1 cellular context compared by ENCODE assay signal in genomic region chr1:15243275-15244043, GRCh38.
TF ChIP-seq lines count a peak whose summit lies in the region.

No MANE protein-coding gene starts in this region.

TF ChIP-seq in IMR-90, 13 proteins besides CTCF, POLR2A, EP300 and RAD21 (continued from another document):
- TF ChIP-seq USF2 (IDR thresholded peaks at IDR 0.05; ENCODE audit: low read depth, low read length), result no peak
- no peak for TF ChIP-seq CEBPB (IDR thresholded peaks at IDR 0.05; ENCODE audit: low read depth, low read length)
- TF ChIP-seq RCOR1 (IDR thresholded peaks at IDR 0.05; ENCODE audit: insufficient replicate concordance, low read length), result no peak
- TF ChIP-seq NFE2L2 (IDR thresholded peaks at IDR 0.05; ENCODE audit: low read depth, low read length), result no peak
